ENCODE assay signal across 14 cellular contexts in the genomic region with DNA sequence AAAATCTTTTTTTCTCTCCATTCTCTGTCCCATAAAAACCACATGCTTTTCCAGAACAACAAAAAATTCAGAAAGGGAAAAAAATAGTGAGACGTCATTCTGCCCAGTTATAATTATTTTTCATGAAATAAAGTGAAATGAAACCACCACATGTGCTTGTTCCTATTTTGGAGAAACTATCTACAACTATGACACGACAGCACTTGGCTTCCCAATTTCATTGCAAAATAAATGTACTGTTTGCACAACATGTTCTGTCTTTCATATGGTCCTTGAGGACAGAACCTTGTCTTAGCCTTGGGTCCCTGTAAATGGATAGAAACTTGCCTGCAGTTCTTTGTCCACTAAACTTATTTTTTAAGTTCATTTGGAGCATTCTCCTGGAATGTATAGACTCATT. TPM values are rescaled to one million over a fixed set of nuclear protein-coding genes. Genes with fewer than 3 reads are reported as not detected.
DNase-seq lines count a peak whose midpoint lies in the region; ATAC-seq and TF ChIP-seq lines count a peak whose summit lies in the region.
"Had no signal": no experiment of that assay in that cellular context is flagged by ENCODE, and none has a peak within 500 bp of the region (broad histone marks: within the 10 kb centered on the region; RNA-seq: fewer than 3 reads in every experiment).

No MANE protein-coding gene starts in this region.

- no peaks in the 10 kb centered on the region for H3K27me3 Mint-ChIP-seq in activated B cell treated with CpG ODN at 0.5 μM for 24 hours
- H3K27me3 Mint-ChIP-seq in stimulated activated memory B cell treated with anti-CD40 and anti-IgM and Interleukin-4, amounts not matched to agents 10 μg/mL and 1 μg/mL and 100 μg/mL, for 72 hours = no peaks in the 10 kb centered on the region
- no peaks in the 10 kb centered on the region for H3K27me3 Mint-ChIP-seq in activated naive CD4-positive, alpha-beta T cell treated with anti-CD3 and anti-CD28 coated beads for 36 hours (ENCODE audit: low read depth)

- H3K4me3 Mint-ChIP-seq in activated B cell treated with CpG ODN at 0.5 μM for 24 hours = peak overlapping the region; percentile 50
- H3K4me3 Mint-ChIP-seq in stimulated activated memory B cell treated with anti-CD40 and anti-IgM and Interleukin-4, amounts not matched to agents 10 μg/mL and 1 μg/mL and 100 μg/mL, for 72 hours = no peak overlapping the region
- H3K4me3 Mint-ChIP-seq in activated naive CD4-positive, alpha-beta T cell treated with anti-CD3 and anti-CD28 coated beads for 36 hours = no peak overlapping the region

- DNase-seq in activated B cell treated with CpG ODN at 0.5 μM for 24 hours = no peak
- DNase-seq in left ventricle myocardium superior = no peak
- no peak for DNase-seq in DMS153 treated with DMSO at 0.1 percent for 48 hours (lab: John Stamatoyannopoulos, UW; ENCODE audit: unreplicated experiment)
- no peak for DNase-seq in activated naive CD4-positive, alpha-beta T cell treated with anti-CD3 and anti-CD28 coated beads for 36 hours
- no peak for DNase-seq in kidney glomerular epithelial cell (lab: John Stamatoyannopoulos, UW)
- DNase-seq: activated naive CD4-positive, alpha-beta T cell; mammary epithelial cell; NCI-H146; NCI-H524 treated with DMSO at 0.1 percent for 48 hours; nucleus accumbens; SJCRH30 had no signal

- CTCF ChIA-PET in activated B cell treated with CpG ODN at 0.5 μM for 24 hours (lab: Charles Lee) = no interaction called here
- CTCF ChIA-PET in activated naive CD4-positive, alpha-beta T cell treated with anti-CD3 and anti-CD28 coated beads for 36 hours (lab: Charles Lee) = no interaction called here

- H3K9me3 Mint-ChIP-seq in activated B cell treated with CpG ODN at 0.5 μM for 24 hours = no peaks in the 10 kb centered on the region
- H3K9me3 Mint-ChIP-seq in stimulated activated memory B cell treated with anti-CD40 and anti-IgM and Interleukin-4, amounts not matched to agents 10 μg/mL and 1 μg/mL and 100 μg/mL, for 72 hours = no peaks in the 10 kb centered on the region
- no peaks in the 10 kb centered on the region for H3K9me3 Mint-ChIP-seq in activated naive CD4-positive, alpha-beta T cell treated with anti-CD3 and anti-CD28 coated beads for 36 hours

- H3K4me1 Mint-ChIP-seq in activated B cell treated with CpG ODN at 0.5 μM for 24 hours = peaks cover 50% of the 10 kb centered on the region
- H3K4me1 Mint-ChIP-seq in stimulated activated memory B cell treated with anti-CD40 and anti-IgM and Interleukin-4, amounts not matched to agents 10 μg/mL and 1 μg/mL and 100 μg/mL, for 72 hours = peaks cover 45% of the 10 kb centered on the region
- H3K4me1 Mint-ChIP-seq in activated naive CD4-positive, alpha-beta T cell treated with anti-CD3 and anti-CD28 coated beads for 36 hours (ENCODE audit: low read depth) = peaks cover 10% of the 10 kb centered on the region

- TF ChIP-seq CTCF in activated B cell treated with CpG ODN at 0.5 μM for 24 hours (IDR thresholded peaks at IDR 0.05) = no peak

- H3K36me3 Mint-ChIP-seq in activated B cell treated with CpG ODN at 0.5 μM for 24 hours (ENCODE audit: low read depth) = peaks cover 4% of the 10 kb centered on the region
- H3K36me3 Mint-ChIP-seq in stimulated activated memory B cell treated with anti-CD40 and anti-IgM and Interleukin-4, amounts not matched to agents 10 μg/mL and 1 μg/mL and 100 μg/mL, for 72 hours = peaks cover 6% of the 10 kb centered on the region
- H3K36me3 Mint-ChIP-seq in activated naive CD4-positive, alpha-beta T cell treated with anti-CD3 and anti-CD28 coated beads for 36 hours (ENCODE audit: low read depth) = no peaks in the 10 kb centered on the region

- ATAC-seq in GM18868 (IDR thresholded peaks at IDR 0.05; ENCODE audit: unreplicated experiment) (peak; percentile 32), activated B cell treated with CpG ODN at 0.5 μM for 24 hours (ENCODE audit: low read depth) (peak; percentile 23), left ventricle myocardium superior (peak; percentile 73), HG02610 (IDR thresholded peaks at IDR 0.05; ENCODE audit: unreplicated experiment) (no peak)
- peak; percentile 38 for ATAC-seq in stimulated activated memory B cell treated with anti-CD40 and anti-IgM and Interleukin-4, amounts not matched to agents 10 μg/mL and 1 μg/mL and 100 μg/mL, for 72 hours

- intact Hi-C loops in activated B cell treated with CpG ODN at 0.5 μM for 24 hours (cut with micrococcal nuclease) (no loop called here), left ventricle myocardium superior (cut with micrococcal nuclease) (no loop called here)
- intact Hi-C loops in activated naive CD4-positive, alpha-beta T cell treated with anti-CD3 and anti-CD28 coated beads for 36 hours (cut with micrococcal nuclease) = no loop called here

- H3K27ac Mint-ChIP-seq in activated B cell treated with CpG ODN at 0.5 μM for 24 hours = peak overlapping the region; percentile 10
- peak overlapping the region; percentile 45 for H3K27ac Mint-ChIP-seq in stimulated activated memory B cell treated with anti-CD40 and anti-IgM and Interleukin-4, amounts not matched to agents 10 μg/mL and 1 μg/mL and 100 μg/mL, for 72 hours
- no peak overlapping the region for H3K27ac Mint-ChIP-seq in activated naive CD4-positive, alpha-beta T cell treated with anti-CD3 and anti-CD28 coated beads for 36 hours

- POLR2A ChIA-PET in activated B cell treated with CpG ODN at 0.5 μM for 24 hours (lab: Charles Lee) = no interaction called here

RNA-seq across cellular contexts. Expression of a gene that starts 5.6 kb away (rescaled TPM):
- total RNA-seq in activated B cell treated with CpG ODN at 0.5 μM for 24 hours (17.7 and 18.1 TPM in 2 replicates), left ventricle myocardium superior (18.3 TPM)
- total RNA-seq in activated naive CD4-positive, alpha-beta T cell treated with anti-CD3 and anti-CD28 coated beads for 36 hours = 10 to 100 TPM; 14.8 to 15.1 TPM
